Comparison of ENCODE assay signal across 11 cellular contexts in genomic region chrX:101410461-101410860, GRCh38. TPM values are rescaled to one million over a fixed set of nuclear protein-coding genes. Genes with fewer than 3 reads are reported as not detected.
DNase-seq lines count a peak whose midpoint lies in the region; ATAC-seq and TF ChIP-seq lines count a peak whose summit lies in the region.
"Had no signal": no experiment of that assay in that cellular context is flagged by ENCODE, and none has a peak within 500 bp of the region (broad histone marks: within the 10 kb centered on the region; RNA-seq: fewer than 3 reads in every experiment).

No MANE protein-coding gene starts in this region.

- H3K27ac ChIP-seq in SU-DHL-6 (ENCODE audit: low read depth, low read length) (no peak overlapping the region), osteoblast (ENCODE audit: low read depth, low read length) (peak overlapping the region; percentile 98)

- TF ChIP-seq CTCF in GM12864 (IDR thresholded peaks at IDR 0.05; ENCODE audit: low read depth, low read length, missing control alignments) (no peak), SU-DHL-6 (IDR thresholded peaks at IDR 0.05; ENCODE audit: insufficient read depth, low read length, poor library complexity, severe bottlenecking) (no peak), endothelial cell (IDR thresholded peaks at IDR 0.05; ENCODE audit: unreplicated experiment) (no peak), osteoblast (IDR thresholded peaks at IDR 0.05; ENCODE audit: extremely low read depth, low read depth, low read length) (no peak), mucosa of descending colon (IDR thresholded peaks at IDR 0.05) (no peak)

- H3K36me3 ChIP-seq in SU-DHL-6 (ENCODE audit: low read length): no peaks in the 10 kb centered on the region
- peaks cover 8% of the 10 kb centered on the region for H3K36me3 ChIP-seq in osteoblast (ENCODE audit: insufficient read depth, low read length)
- no peaks in the 10 kb centered on the region for H3K36me3 ChIP-seq in mucosa of descending colon (ENCODE audit: low read depth)

- H3K4me1 Mint-ChIP-seq in endothelial cell (ENCODE audit: unreplicated experiment): peaks cover 11% of the 10 kb centered on the region

- H3K36me3 Mint-ChIP-seq in endothelial cell (ENCODE audit: low read depth, unreplicated experiment): peaks cover 14% of the 10 kb centered on the region

- H3K4me2 ChIP-seq in SU-DHL-6 (ENCODE audit: low read depth, low read length, poor library complexity, severe bottlenecking) (peak overlapping the region; percentile 91), osteoblast (ENCODE audit: insufficient read depth, low read length) (peak overlapping the region; percentile 85)

- H3K9me2 ChIP-seq in SU-DHL-6 (replicated peaks; ENCODE audit: insufficient read depth, low read length): no peaks in the 10 kb centered on the region

- H4K20me1 ChIP-seq in SU-DHL-6 (ENCODE audit: low read depth, low read length) (no peaks in the 10 kb centered on the region), osteoblast (ENCODE audit: insufficient read depth, low read length) (peaks cover 15% of the 10 kb centered on the region)

- H2AFZ ChIP-seq in SU-DHL-6 (ENCODE audit: low read depth, low read length, severe bottlenecking) (no peak overlapping the region), osteoblast (ENCODE audit: low read length) (no peak overlapping the region)

- H3K27ac Mint-ChIP-seq in endothelial cell (ENCODE audit: unreplicated experiment): peak overlapping the region; percentile 97

- no peak overlapping the region for H3K9ac ChIP-seq in SU-DHL-6 (ENCODE audit: low read length)

- intact Hi-C loops in mucosa of descending colon (cut with DNase I, micrococcal nuclease): no loop called here

- peaks cover 12% of the 10 kb centered on the region for H3K4me1 ChIP-seq in osteoblast (ENCODE audit: insufficient read depth, low read length)
- H3K4me1 ChIP-seq in mucosa of descending colon (ENCODE audit: low read depth): no peaks in the 10 kb centered on the region

- H3K9me3 ChIP-seq in SU-DHL-6 (ENCODE audit: insufficient read depth, low read length) (no peaks in the 10 kb centered on the region), osteoblast (ENCODE audit: low read depth, low read length) (no peaks in the 10 kb centered on the region), mucosa of descending colon (no peaks in the 10 kb centered on the region)

- H3K79me2 ChIP-seq in SU-DHL-6 (ENCODE audit: insufficient read depth, low read length) (peaks cover 58% of the 10 kb centered on the region), osteoblast (ENCODE audit: insufficient read depth, low read length) (peaks cover 64% of the 10 kb centered on the region)

- no peaks in the 10 kb centered on the region for H3K27me3 ChIP-seq in SU-DHL-6 (ENCODE audit: low read length)
- no peaks in the 10 kb centered on the region for H3K27me3 ChIP-seq in osteoblast (ENCODE audit: insufficient read depth, low read length)

- DNase-seq in GM12864 (ENCODE audit: low read depth) (no peak), endothelial cell (ENCODE audit: low spot score) (no peak), osteoblast (ENCODE audit: insufficient read length, low spot score, missing footprints) (no peak), mucosa of descending colon (no peak)
- DNase-seq in activated CD4-positive, CD25-positive, alpha-beta regulatory T cell treated with anti-CD3 and anti-CD28 coated beads, Interleukin-2, amount 50 U/mL, for 72 hours: no peak
- DNase-seq: activated CD4-positive, CD25-positive, alpha-beta regulatory T cell; NCI-H510A; retina had no signal

- ATAC-seq in HG02623 (IDR thresholded peaks at IDR 0.05; ENCODE audit: unreplicated experiment) (no peak), HG03045 (IDR thresholded peaks at IDR 0.05; ENCODE audit: unreplicated experiment) (no peak), mucosa of descending colon (no peak)

- peak overlapping the region; percentile 31 for H3K4me3 Mint-ChIP-seq in endothelial cell (ENCODE audit: unreplicated experiment)

- H3K4me3 ChIP-seq in GM12864 (ENCODE audit: low read depth, low read length): peak overlapping the region; percentile 25; the same call in 1 of the 2 replicates
- no peak overlapping the region for H3K4me3 ChIP-seq in SU-DHL-6 (ENCODE audit: insufficient read depth, low read length, poor library complexity, severe bottlenecking)
- peak overlapping the region; percentile 51 for H3K4me3 ChIP-seq in osteoblast (ENCODE audit: insufficient read depth, low read length)
- H3K4me3 ChIP-seq in mucosa of descending colon: no peak overlapping the region

- no peaks in the 10 kb centered on the region for H3K9me3 Mint-ChIP-seq in endothelial cell (ENCODE audit: unreplicated experiment)

- peaks cover 7% of the 10 kb centered on the region for H3K27me3 Mint-ChIP-seq in endothelial cell (ENCODE audit: unreplicated experiment)

- no peaks in the 10 kb centered on the region; the same call in 1 of the 2 replicates for H3F3A ChIP-seq in SU-DHL-6 (ENCODE audit: insufficient read depth)

RNA-seq across cellular contexts. Expression of gene HNRNPH2, which starts 2.4 kb away (rescaled TPM):
- total RNA-seq in endothelial cell (ENCODE audit: unreplicated experiment) (53.2 TPM), osteoblast (66.0 and 70.2 TPM in 2 replicates), mucosa of descending colon (10 to 100 TPM; 43.6 to 65.0 (median 60.7) TPM)

RNA-seq across cellular contexts. Expression of gene GLA, which starts 2.7 kb away (rescaled TPM):
- total RNA-seq in endothelial cell (ENCODE audit: unreplicated experiment) (37.8 TPM), osteoblast (22.8 and 26.5 TPM in 2 replicates), mucosa of descending colon (10 to 100 TPM; 17.7 to 26.9 (median 21.1) TPM)

RNA-seq across cellular contexts. Expression of gene RPL36A, which starts 19.6 kb away (rescaled TPM):
- total RNA-seq in endothelial cell (ENCODE audit: unreplicated experiment) (225 TPM), osteoblast (87.2 and 105 TPM in 2 replicates), mucosa of descending colon (100 to 1,000 TPM; 125 to 181 (median 167) TPM)

RNA-seq across cellular contexts. Expression of gene BTK, which starts 24.5 kb away (rescaled TPM):
- total RNA-seq in endothelial cell (ENCODE audit: unreplicated experiment) (9.4 TPM), osteoblast (not detected in 2 replicates), mucosa of descending colon (1 to 10 TPM; 1.8 to 5.6 (median 5.0) TPM)

Comparison
In these comparisons a context has a peak if more than half of its experiments do, and no peak if none do; other contexts are left out.
1. H3K4me3 ChIP-seq: peak in GM12864 (single experiment) and osteoblast (single experiment); none in SU-DHL-6 (single experiment) and mucosa of descending colon (single experiment).